ENCODE assay signal across 4 cellular contexts in genomic region chr7:55163733-55164132, GRCh38.
"Had no signal": no experiment of that assay in that cellular context is flagged by ENCODE, and none has a peak within 500 bp of the region (broad histone marks: within the 10 kb centered on the region; RNA-seq: fewer than 3 reads in every experiment).

No MANE protein-coding gene starts in this region.

- DNase-seq: H9, HCEC 1CT, IMR-90 had no signal

- H3K4me3 ChIP-seq: GM23338 had no signal

- H3K4me2 ChIP-seq: GM23338 had no signal

- ATAC-seq: GM23338 had no signal

- H2AFZ ChIP-seq: GM23338 had no signal
